8 cellular contexts compared by ENCODE assay signal in the genomic region with DNA sequence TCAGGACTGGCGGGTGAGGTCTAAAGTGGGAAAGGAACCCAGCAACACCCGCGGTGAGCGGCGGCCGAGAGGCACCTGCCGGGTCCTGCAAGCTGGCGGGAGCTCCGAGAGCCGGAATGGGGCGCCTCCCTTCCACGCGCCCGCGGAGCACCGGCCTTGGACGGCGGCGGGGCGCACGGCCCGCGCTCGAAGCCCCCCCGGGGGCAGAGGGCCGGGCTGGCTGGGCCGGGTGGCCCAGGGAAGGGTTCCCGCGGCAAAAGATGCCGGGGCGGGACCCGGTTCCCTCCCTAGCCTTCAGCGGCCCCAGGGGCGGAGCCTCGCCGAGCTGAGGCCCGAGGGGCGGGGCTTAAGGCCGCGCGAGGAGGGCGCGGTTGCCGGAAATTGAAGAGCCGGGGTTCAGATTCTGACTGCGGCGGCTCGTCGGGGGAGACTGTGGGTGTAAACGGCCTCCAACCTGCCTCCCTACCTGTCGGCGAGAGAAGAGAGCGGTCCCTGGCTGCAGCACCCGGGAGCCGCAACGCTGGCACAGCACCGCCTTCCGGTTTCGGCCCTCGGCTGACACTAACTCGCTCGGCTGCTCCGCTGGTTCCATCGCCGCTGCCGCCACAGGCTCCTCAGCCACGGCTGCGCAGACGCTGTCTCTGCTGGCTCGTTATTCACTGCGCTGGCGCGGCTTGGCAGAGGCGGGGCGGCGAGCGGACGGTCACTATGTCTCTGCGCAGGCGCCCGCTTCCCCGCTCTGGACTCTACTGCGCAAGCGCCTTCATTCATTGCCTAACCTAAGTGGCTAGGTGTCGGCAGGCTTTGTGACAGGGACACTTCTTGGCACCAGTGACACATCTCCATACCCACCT. TPM values are rescaled to one million over a fixed set of nuclear protein-coding genes. Genes with fewer than 3 reads are reported as not detected.
DNase-seq lines count a peak whose midpoint lies in the region; ATAC-seq, FAIRE-seq and TF ChIP-seq lines count a peak whose summit lies in the region.

A gene (minus strand): TSS at position 643 of the 854 bp plus-strand sequence. CDS start 51 bp downstream, at position 592.

- H3K27me3 ChIP-seq in prostate gland (replicated peaks; ENCODE audit: insufficient read depth) = no peaks in the 10 kb centered on the region

- H3K4me1 ChIP-seq in prostate gland (replicated peaks) = no peaks in the 10 kb centered on the region

- peak within 1 kb of the TSS; percentile 94 to 98 for H3K27ac ChIP-seq in prostate gland

- TF ChIP-seq CTCF in GM13976 (IDR thresholded peaks at IDR 0.05; ENCODE audit: borderline replicate concordance, control extremely low read depth, extremely low read depth, insufficient read depth, missing control alignments) = no peak
- peak in 2 of 4 experiments; percentile 21 to 41 for TF ChIP-seq CTCF in prostate gland (IDR thresholded peaks at IDR 0.05)

- peak; percentile 97 for DNase-seq in GM13976 (ENCODE audit: low spot score)
- DNase-seq in NCI-H146 treated with DMSO at 0.1 percent for 48 hours (lab: John Stamatoyannopoulos, UW; ENCODE audit: unreplicated experiment) = peak; percentile 94
- DNase-seq in amniotic stem cell (lab: John Stamatoyannopoulos, UW) = peak; percentile 83
- peak; percentile 97 for DNase-seq in left cardiac atrium
- DNase-seq in prostate gland (ENCODE audit: low spot score) = peak; percentile 96
- peak; percentile 98 for DNase-seq in urothelium cell line (ENCODE audit: low spot score)

- in situ Hi-C loops in GM13976 (cut with MboI; ENCODE audit: low sequenced_read_pairs, unreplicated experiment) = no loop called here

- peak within 1 kb of the TSS; percentile 80 to 82 for H3K4me3 ChIP-seq in prostate gland

- ATAC-seq in HG02870 (IDR thresholded peaks at IDR 0.05; ENCODE audit: unreplicated experiment) = peak; percentile 88
- ATAC-seq in left cardiac atrium = peak; percentile 99

- TF ChIP-seq POLR2A in prostate gland (IDR thresholded peaks at IDR 0.05) = peak; percentile 87

- H3K9me3 ChIP-seq in prostate gland = no peaks in the 10 kb centered on the region

- intact Hi-C loops in T-helper 1 cell treated with Interleukin-12 subunit alpha and Interleukin-12 subunit beta and Interleukin-4 antibody, amounts not matched to agents 30 ng/mL and 1 ng/mL, for 36 hours (cut with micrococcal nuclease) = loop anchor here (1.0 to 5.0 kb wide), 16 partner anchors 27 to 1522 kb away; a partner anchor contains a TSS
- intact Hi-C loops in left cardiac atrium (cut with DNase I) (no loop called here), prostate gland (cut with DNase I) (loop anchor here (5.0 kb wide), 1 partner anchor 76 kb away; a partner anchor contains a TSS)

- peaks cover 0 to 1% of the 10 kb centered on the region in 2 donors for H3K36me3 ChIP-seq in prostate gland

- under 1% methylated on average over 75 of the region's 85 CpGs for WGBS in prostate gland

- FAIRE-seq in urothelium cell line (lab: Jason Lieb, UNC) = peak; percentile 90

RNA-seq across cellular contexts. Expression of the gene that starts here (rescaled TPM):
- 16.1 and 17.0 TPM in 2 replicates for total RNA-seq in T-helper 1 cell treated with Interleukin-12 subunit alpha and Interleukin-12 subunit beta and Interleukin-4 antibody, amounts not matched to agents 30 ng/mL and 1 ng/mL, for 36 hours
- total RNA-seq in left cardiac atrium (1 to 10 TPM; 5.7 to 6.2 TPM), prostate gland (10 to 100 TPM in 1 of 2 donors, 1 to 10 TPM in 1; 6.6 to 14.5 TPM)

Comparison
In these comparisons a context has a peak if more than half of its experiments do, and no peak if none do; other contexts are left out.
1. Peak in every context shown above with its lines: DNase-seq, ATAC-seq, H3K4me3 ChIP-seq and H3K27ac ChIP-seq.
2. intact Hi-C loops: an anchor here in T-helper 1 cell treated with Interleukin-12 subunit alpha and Interleukin-12 subunit beta and Interleukin-4 antibody, amounts not matched to agents 30 ng/mL and 1 ng/mL, for 36 hours (1.0 to 5.0 kb wide) and prostate gland (5.0 kb wide); none called in left cardiac atrium.